Comparison of ENCODE assay signal across 11 cellular contexts in the genomic region with DNA sequence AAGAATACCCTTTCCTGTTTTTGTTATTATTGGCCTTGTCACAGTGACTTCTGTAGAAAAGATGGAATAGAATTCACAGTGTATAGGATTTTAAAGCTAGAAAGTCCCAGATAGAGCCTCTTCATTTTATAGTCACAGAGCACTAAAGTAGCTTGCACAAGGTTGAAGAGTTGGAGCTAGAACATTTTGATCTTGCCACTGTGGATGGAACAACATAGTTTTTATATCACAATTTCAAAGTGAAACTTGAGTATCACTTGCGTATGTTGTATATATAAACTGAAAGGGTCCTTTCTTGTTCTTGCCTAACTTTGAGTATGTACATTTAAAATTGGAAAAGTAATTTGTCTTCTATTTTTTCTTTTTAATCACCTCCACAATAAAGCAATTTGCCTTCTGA.
DNase-seq lines count a peak whose midpoint lies in the region; ATAC-seq and TF ChIP-seq lines count a peak whose summit lies in the region.
"Had no signal": no experiment of that assay in that cellular context is flagged by ENCODE, and none has a peak within 500 bp of the region (broad histone marks: within the 10 kb centered on the region; RNA-seq: fewer than 3 reads in every experiment).

No MANE protein-coding gene starts in this region.

- no peak for ATAC-seq in stimulated activated effector memory CD8-positive, alpha-beta T cell treated with anti-CD3 and anti-CD28 coated beads, Interleukin-12 subunit alpha, Interleukin-12 subunit beta, amount 100 ng/mL, for 72 hours
- no peak for ATAC-seq in GM18519 (IDR thresholded peaks at IDR 0.05; ENCODE audit: low FRiP score, unreplicated experiment)
- no peak for ATAC-seq in GM19351 (IDR thresholded peaks at IDR 0.05; ENCODE audit: unreplicated experiment)

- peaks cover 41% of the 10 kb centered on the region for H3K4me1 Mint-ChIP-seq in T-helper 1 cell treated with Interleukin-12 subunit alpha and Interleukin-12 subunit beta and Interleukin-4 antibody, amounts not matched to agents 30 μg/mL and 1 μg/mL, for 36 hours (ENCODE audit: low read depth)
- peaks cover 44% of the 10 kb centered on the region for H3K4me1 Mint-ChIP-seq in stimulated activated effector memory CD8-positive, alpha-beta T cell treated with anti-CD3 and anti-CD28 coated beads, Interleukin-12 subunit alpha, Interleukin-12 subunit beta, amount 100 ng/mL, for 72 hours

- TF ChIP-seq CTCF in WI38 (IDR thresholded peaks at IDR 0.05; ENCODE audit: low read depth, low read length): no peak
- TF ChIP-seq CTCF in fibroblast of pulmonary artery (IDR thresholded peaks at IDR 0.05; ENCODE audit: low read length, missing control alignments): no peak

- H3K4me3 ChIP-seq in WI38 (ENCODE audit: low read depth, low read length): peak overlapping the region; percentile 97
- H3K4me3 ChIP-seq in fibroblast of pulmonary artery (replicated peaks; ENCODE audit: low read depth, low read length): peak overlapping the region; percentile 97

- H3K36me3 Mint-ChIP-seq in T-helper 1 cell treated with Interleukin-12 subunit alpha and Interleukin-12 subunit beta and Interleukin-4 antibody, amounts not matched to agents 30 μg/mL and 1 μg/mL, for 36 hours (ENCODE audit: low read depth): peaks cover 6% of the 10 kb centered on the region
- peaks cover 25% of the 10 kb centered on the region for H3K36me3 Mint-ChIP-seq in stimulated activated effector memory CD8-positive, alpha-beta T cell treated with anti-CD3 and anti-CD28 coated beads, Interleukin-12 subunit alpha, Interleukin-12 subunit beta, amount 100 ng/mL, for 72 hours

- peak overlapping the region; percentile 16 for H3K4me3 Mint-ChIP-seq in T-helper 1 cell treated with Interleukin-12 subunit alpha and Interleukin-12 subunit beta and Interleukin-4 antibody, amounts not matched to agents 30 μg/mL and 1 μg/mL, for 36 hours
- peak overlapping the region; percentile 99 for H3K4me3 Mint-ChIP-seq in stimulated activated effector memory CD8-positive, alpha-beta T cell treated with anti-CD3 and anti-CD28 coated beads, Interleukin-12 subunit alpha, Interleukin-12 subunit beta, amount 100 ng/mL, for 72 hours

- DNase-seq in T-helper 1 cell (no peak), fibroblast of pulmonary artery (ENCODE audit: low read depth) (no peak), D341Med (ENCODE audit: low spot score) (no peak)
- no peak for DNase-seq in stimulated activated effector memory CD8-positive, alpha-beta T cell treated with anti-CD3 and anti-CD28 coated beads, Interleukin-12 subunit alpha, Interleukin-12 subunit beta, amount 100 ng/mL, for 72 hours (ENCODE audit: low spot score in 2 of 2)
- DNase-seq: 8988T, head of caudate nucleus, Kasumi-1 had no signal

- no peaks in the 10 kb centered on the region for H3K9me3 Mint-ChIP-seq in T-helper 1 cell treated with Interleukin-12 subunit alpha and Interleukin-12 subunit beta and Interleukin-4 antibody, amounts not matched to agents 30 μg/mL and 1 μg/mL, for 36 hours
- H3K9me3 Mint-ChIP-seq in stimulated activated effector memory CD8-positive, alpha-beta T cell treated with anti-CD3 and anti-CD28 coated beads, Interleukin-12 subunit alpha, Interleukin-12 subunit beta, amount 100 ng/mL, for 72 hours: no peaks in the 10 kb centered on the region

- H3K27me3 Mint-ChIP-seq in T-helper 1 cell treated with Interleukin-12 subunit alpha and Interleukin-12 subunit beta and Interleukin-4 antibody, amounts not matched to agents 30 μg/mL and 1 μg/mL, for 36 hours (ENCODE audit: low read depth): no peaks in the 10 kb centered on the region

- no peak overlapping the region for H3K27ac Mint-ChIP-seq in T-helper 1 cell treated with Interleukin-12 subunit alpha and Interleukin-12 subunit beta and Interleukin-4 antibody, amounts not matched to agents 30 μg/mL and 1 μg/mL, for 36 hours
- H3K27ac Mint-ChIP-seq in stimulated activated effector memory CD8-positive, alpha-beta T cell treated with anti-CD3 and anti-CD28 coated beads, Interleukin-12 subunit alpha, Interleukin-12 subunit beta, amount 100 ng/mL, for 72 hours: peak overlapping the region; percentile 57
